Comparison of ENCODE assay signal across 2 cellular contexts in the genomic region with DNA sequence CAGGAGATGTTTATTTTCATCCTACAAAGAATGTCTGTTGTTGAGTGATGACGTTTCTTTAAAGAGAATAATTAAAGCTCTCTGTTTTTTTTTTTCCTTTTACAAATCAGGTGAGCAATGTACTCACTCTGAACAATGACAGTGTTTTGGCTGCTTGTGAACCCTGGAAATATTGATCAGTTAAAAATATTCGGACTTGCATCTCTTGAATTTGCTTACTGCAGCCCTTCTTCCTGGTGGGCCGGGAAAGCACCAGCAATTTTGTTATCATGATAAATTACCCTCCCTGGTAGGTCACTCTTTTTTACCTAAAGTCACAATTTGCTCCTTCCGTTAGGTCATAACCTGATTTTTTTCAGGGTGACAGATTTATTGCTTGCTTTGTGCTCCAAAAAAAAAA.
TF ChIP-seq lines count a peak whose summit lies in the region.

No MANE protein-coding gene starts in this region.

TF ChIP-seq in HepG2, 621 proteins besides CTCF, POLR2A, EP300 and RAD21 (continues in another document):
- TF ChIP-seq ZNF567 (CRISPR knock-in tag; IDR thresholded peaks at IDR 0.05; ENCODE audit: borderline replicate concordance) (no peak), PAX8 (CRISPR knock-in tag; IDR thresholded peaks at IDR 0.05; ENCODE audit: borderline replicate concordance) (no peak), ZNF263 (CRISPR knock-in tag; IDR thresholded peaks at IDR 0.05) (no peak), ZSCAN29 (CRISPR knock-in tag; conservative IDR thresholded peaks at IDR 0.05) (no peak), ATF7-NPFF (CRISPR knock-in tag; IDR thresholded peaks at IDR 0.05; ENCODE audit: low read depth) (no peak), NBN (conservative IDR thresholded peaks at IDR 0.05) (no peak), ZNF468 (CRISPR knock-in tag; IDR thresholded peaks at IDR 0.05) (no peak), HDAC6 (IDR thresholded peaks at IDR 0.05; ENCODE audit: low read depth, low read length) (no peak), ZNF709 (CRISPR knock-in tag; IDR thresholded peaks at IDR 0.05) (no peak), ZNF644 (CRISPR knock-in tag; IDR thresholded peaks at IDR 0.05; ENCODE audit: low read depth) (no peak), SNRNP70 (IDR thresholded peaks at IDR 0.05; ENCODE audit: low read depth, low read length) (no peak), ARID2 (CRISPR knock-in tag; IDR thresholded peaks at IDR 0.05; ENCODE audit: borderline replicate concordance) (no peak), ZNF296 (CRISPR knock-in tag; conservative IDR thresholded peaks at IDR 0.05) (no peak)
- TF ChIP-seq, protein P1, sequence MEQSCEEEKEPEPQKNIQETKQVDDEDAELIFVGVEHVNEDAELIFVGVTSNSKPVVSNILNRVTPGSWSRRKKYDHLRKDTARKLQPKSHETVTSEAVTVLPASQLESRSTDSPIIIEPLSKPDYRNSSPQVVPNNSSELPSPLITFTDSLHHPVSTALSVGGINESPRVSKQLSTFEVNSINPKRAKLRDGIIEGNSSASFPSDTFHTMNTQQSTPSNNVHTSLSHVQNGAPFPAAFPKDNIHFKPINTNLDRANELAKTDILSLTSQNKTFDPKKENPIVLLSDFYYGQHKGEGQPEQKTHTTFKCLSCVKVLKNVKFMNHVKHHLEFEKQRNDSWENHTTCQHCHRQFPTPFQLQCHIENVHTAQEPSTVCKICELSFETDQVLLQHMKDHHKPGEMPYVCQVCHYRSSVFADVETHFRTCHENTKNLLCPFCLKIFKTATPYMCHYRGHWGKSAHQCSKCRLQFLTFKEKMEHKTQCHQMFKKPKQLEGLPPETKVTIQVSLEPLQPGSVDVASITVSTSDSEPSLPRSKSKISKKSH (CRISPR knock-in tag; IDR thresholded peaks at IDR 0.05; ENCODE audit: borderline replicate concordance): no peak
- TF ChIP-seq, protein P2, sequence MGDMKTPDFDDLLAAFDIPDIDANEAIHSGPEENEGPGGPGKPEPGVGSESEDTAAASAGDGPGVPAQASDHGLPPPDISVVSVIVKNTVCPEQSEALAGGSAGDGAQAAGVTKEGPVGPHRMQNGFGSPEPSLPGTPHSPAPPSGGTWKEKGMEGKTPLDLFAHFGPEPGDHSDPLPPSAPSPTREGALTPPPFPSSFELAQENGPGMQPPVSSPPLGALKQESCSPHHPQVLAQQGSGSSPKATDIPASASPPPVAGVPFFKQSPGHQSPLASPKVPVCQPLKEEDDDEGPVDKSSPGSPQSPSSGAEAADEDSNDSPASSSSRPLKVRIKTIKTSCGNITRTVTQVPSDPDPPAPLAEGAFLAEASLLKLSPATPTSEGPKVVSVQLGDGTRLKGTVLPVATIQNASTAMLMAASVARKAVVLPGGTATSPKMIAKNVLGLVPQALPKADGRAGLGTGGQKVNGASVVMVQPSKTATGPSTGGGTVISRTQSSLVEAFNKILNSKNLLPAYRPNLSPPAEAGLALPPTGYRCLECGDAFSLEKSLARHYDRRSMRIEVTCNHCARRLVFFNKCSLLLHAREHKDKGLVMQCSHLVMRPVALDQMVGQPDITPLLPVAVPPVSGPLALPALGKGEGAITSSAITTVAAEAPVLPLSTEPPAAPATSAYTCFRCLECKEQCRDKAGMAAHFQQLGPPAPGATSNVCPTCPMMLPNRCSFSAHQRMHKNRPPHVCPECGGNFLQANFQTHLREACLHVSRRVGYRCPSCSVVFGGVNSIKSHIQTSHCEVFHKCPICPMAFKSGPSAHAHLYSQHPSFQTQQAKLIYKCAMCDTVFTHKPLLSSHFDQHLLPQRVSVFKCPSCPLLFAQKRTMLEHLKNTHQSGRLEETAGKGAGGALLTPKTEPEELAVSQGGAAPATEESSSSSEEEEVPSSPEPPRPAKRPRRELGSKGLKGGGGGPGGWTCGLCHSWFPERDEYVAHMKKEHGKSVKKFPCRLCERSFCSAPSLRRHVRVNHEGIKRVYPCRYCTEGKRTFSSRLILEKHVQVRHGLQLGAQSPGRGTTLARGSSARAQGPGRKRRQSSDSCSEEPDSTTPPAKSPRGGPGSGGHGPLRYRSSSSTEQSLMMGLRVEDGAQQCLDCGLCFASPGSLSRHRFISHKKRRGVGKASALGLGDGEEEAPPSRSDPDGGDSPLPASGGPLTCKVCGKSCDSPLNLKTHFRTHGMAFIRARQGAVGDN (CRISPR knock-in tag; IDR thresholded peaks at IDR 0.05): no peak
- TF ChIP-seq, protein P3, sequence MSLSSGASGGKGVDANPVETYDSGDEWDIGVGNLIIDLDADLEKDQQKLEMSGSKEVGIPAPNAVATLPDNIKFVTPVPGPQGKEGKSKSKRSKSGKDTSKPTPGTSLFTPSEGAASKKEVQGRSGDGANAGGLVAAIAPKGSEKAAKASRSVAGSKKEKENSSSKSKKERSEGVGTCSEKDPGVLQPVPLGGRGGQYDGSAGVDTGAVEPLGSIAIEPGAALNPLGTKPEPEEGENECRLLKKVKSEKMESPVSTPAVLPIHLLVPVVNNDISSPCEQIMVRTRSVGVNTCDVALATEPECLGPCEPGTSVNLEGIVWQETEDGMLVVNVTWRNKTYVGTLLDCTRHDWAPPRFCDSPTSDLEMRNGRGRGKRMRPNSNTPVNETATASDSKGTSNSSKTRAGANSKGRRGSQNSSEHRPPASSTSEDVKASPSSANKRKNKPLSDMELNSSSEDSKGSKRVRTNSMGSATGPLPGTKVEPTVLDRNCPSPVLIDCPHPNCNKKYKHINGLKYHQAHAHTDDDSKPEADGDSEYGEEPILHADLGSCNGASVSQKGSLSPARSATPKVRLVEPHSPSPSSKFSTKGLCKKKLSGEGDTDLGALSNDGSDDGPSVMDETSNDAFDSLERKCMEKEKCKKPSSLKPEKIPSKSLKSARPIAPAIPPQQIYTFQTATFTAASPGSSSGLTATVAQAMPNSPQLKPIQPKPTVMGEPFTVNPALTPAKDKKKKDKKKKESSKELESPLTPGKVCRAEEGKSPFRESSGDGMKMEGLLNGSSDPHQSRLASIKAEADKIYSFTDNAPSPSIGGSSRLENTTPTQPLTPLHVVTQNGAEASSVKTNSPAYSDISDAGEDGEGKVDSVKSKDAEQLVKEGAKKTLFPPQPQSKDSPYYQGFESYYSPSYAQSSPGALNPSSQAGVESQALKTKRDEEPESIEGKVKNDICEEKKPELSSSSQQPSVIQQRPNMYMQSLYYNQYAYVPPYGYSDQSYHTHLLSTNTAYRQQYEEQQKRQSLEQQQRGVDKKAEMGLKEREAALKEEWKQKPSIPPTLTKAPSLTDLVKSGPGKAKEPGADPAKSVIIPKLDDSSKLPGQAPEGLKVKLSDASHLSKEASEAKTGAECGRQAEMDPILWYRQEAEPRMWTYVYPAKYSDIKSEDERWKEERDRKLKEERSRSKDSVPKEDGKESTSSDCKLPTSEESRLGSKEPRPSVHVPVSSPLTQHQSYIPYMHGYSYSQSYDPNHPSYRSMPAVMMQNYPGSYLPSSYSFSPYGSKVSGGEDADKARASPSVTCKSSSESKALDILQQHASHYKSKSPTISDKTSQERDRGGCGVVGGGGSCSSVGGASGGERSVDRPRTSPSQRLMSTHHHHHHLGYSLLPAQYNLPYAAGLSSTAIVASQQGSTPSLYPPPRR (CRISPR knock-in tag; IDR thresholded peaks at IDR 0.05; ENCODE audit: borderline replicate concordance): no peak
- TF ChIP-seq, protein P4, sequence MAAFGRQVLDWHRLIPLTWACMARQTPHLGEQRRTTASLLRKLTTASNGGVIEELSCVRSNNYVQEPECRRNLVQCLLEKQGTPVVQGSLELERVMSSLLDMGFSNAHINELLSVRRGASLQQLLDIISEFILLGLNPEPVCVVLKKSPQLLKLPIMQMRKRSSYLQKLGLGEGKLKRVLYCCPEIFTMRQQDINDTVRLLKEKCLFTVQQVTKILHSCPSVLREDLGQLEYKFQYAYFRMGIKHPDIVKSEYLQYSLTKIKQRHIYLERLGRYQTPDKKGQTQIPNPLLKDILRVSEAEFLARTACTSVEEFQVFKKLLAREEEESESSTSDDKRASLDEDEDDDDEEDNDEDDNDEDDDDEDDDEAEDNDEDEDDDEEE (CRISPR knock-in tag; IDR thresholded peaks at IDR 0.05): no peak

TF ChIP-seq in K562, 482 proteins besides CTCF, POLR2A, EP300 and RAD21:
- TF ChIP-seq SMAD4 (CRISPR knock-in tag; conservative IDR thresholded peaks at IDR 0.05) (no peak), MEIS2 (IDR thresholded peaks at IDR 0.05; ENCODE audit: partially characterized antibody) (peak; percentile 12), GTF2A2 (tag; IDR thresholded peaks at IDR 0.05) (no peak), ZNF507 (tag; conservative IDR thresholded peaks at IDR 0.05) (no peak), FIP1L1 (IDR thresholded peaks at IDR 0.05; ENCODE audit: low read depth, low read length, poor library complexity, severe bottlenecking) (no peak), MBD2 (IDR thresholded peaks at IDR 0.05; ENCODE audit: borderline replicate concordance, low read depth) (no peak), TGIF2 (CRISPR knock-in tag; IDR thresholded peaks at IDR 0.05) (no peak), CTBP1 (IDR thresholded peaks at IDR 0.05; ENCODE audit: borderline replicate concordance) (no peak)
- TF ChIP-seq, protein P5, sequence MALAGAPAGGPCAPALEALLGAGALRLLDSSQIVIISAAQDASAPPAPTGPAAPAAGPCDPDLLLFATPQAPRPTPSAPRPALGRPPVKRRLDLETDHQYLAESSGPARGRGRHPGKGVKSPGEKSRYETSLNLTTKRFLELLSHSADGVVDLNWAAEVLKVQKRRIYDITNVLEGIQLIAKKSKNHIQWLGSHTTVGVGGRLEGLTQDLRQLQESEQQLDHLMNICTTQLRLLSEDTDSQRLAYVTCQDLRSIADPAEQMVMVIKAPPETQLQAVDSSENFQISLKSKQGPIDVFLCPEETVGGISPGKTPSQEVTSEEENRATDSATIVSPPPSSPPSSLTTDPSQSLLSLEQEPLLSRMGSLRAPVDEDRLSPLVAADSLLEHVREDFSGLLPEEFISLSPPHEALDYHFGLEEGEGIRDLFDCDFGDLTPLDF (CRISPR knock-in tag; IDR thresholded peaks at IDR 0.05): no peak
